Comparison of ENCODE assay signal across 29 cellular contexts in the genomic region with DNA sequence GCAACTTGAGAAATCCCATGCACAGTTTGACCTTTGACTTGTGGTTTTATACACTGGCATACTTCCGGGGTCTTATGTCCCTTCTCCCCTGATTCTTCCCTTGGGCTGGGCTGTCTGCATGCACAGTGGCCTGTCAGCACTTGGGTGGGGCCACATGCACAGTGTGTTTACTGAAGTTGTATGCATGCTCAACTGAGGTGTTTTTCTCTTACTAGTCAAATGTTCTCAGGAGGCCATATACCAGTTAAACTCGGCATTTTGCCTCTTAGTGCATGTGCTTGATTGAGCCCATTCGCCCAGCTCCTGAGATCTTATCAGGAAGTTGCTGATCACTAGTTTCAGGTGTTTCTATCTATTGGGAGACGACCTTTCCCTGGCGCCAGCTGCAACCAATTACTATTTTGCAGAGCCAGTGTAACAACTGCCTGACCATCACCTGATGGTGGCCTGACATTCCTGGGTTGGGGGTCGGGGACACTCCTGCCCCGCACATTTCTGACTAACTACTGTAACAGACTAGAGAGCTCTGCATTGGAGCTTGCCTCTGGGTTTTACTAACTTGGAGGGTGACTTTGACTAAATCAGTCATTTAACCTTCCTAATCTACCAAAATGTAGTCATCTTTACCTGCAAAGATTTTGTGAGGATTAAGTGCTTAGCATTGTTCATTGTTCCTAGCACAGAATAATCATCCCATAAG. TPM values are rescaled to one million over a fixed set of nuclear protein-coding genes. Genes with fewer than 3 reads are reported as not detected.
DNase-seq lines count a peak whose midpoint lies in the region; ATAC-seq and TF ChIP-seq lines count a peak whose summit lies in the region.
"Had no signal": no experiment of that assay in that cellular context is flagged by ENCODE, and none has a peak within 500 bp of the region (broad histone marks: within the 10 kb centered on the region; RNA-seq: fewer than 3 reads in every experiment).

No MANE protein-coding gene starts in this region.

- H3K9ac ChIP-seq in MM.1S (ENCODE audit: low read length) (no peak overlapping the region), endodermal cell (ENCODE audit: extremely low read depth, low read length, poor library complexity, severe bottlenecking) (no peak overlapping the region)

- H3K9me3 Mint-ChIP-seq in GM23338 (no peaks in the 10 kb centered on the region), endodermal cell (no peaks in the 10 kb centered on the region), progenitor cell of endocrine pancreas (ENCODE audit: low read depth) (no peaks in the 10 kb centered on the region)
- H3K9me3 Mint-ChIP-seq: CD8-positive, alpha-beta memory T cell; effector memory CD8-positive, alpha-beta T cell had no signal

- 75 to 79% methylated on average over 6 to 7 of the region's 7 CpGs for WGBS in endodermal cell (ENCODE audit: insufficient coverage in 1 of 2, insufficient read length in 1 of 2), 2 experiments

- no peak overlapping the region for H3K4me3 Mint-ChIP-seq in GM23338
- H3K4me3 Mint-ChIP-seq in endodermal cell, result peak overlapping the region; percentile 7
- H3K4me3 Mint-ChIP-seq in progenitor cell of endocrine pancreas (ENCODE audit: low read depth), result no peak overlapping the region
- H3K4me3 Mint-ChIP-seq: activated CD8-positive, alpha-beta T cell treated with anti-CD3 and anti-CD28 coated beads, Interleukin-2, amount 10 ng/mL, durations not matched to agents 7 days and 5 days; brain; CD8-positive, alpha-beta memory T cell; effector memory CD8-positive, alpha-beta T cell had no signal

- intact Hi-C loops in sciatic nerve (cut with DNase I), result no loop called here

- peak; percentile 88 for ATAC-seq in GM23338
- no peak for ATAC-seq in sciatic nerve
- ATAC-seq: activated CD8-positive, alpha-beta T cell treated with anti-CD3 and anti-CD28 coated beads, Interleukin-2, amount 10 ng/mL, durations not matched to agents 7 days and 5 days; effector memory CD8-positive, alpha-beta T cell; esophagus mucosa; Right ventricle myocardium inferior had no signal

- H2AFZ ChIP-seq in GM23338 (peak overlapping the region; percentile 4), MM.1S (ENCODE audit: low read length) (peak overlapping the region; percentile 9)

- H3K27ac ChIP-seq in GM23338 (ENCODE audit: low read depth), result peak overlapping the region; percentile 76; the same call in 1 of the 2 replicates
- H3K27ac ChIP-seq in MM.1S (ENCODE audit: low read length), result no peak overlapping the region
- no peak overlapping the region for H3K27ac ChIP-seq in endodermal cell (ENCODE audit: low read depth, low read length)
- H3K27ac ChIP-seq: adrenal gland had no signal

- no peaks in the 10 kb centered on the region for H4K20me1 ChIP-seq in GM23338 (replicated peaks; ENCODE audit: insufficient read depth)
- no peaks in the 10 kb centered on the region for H4K20me1 ChIP-seq in MM.1S (ENCODE audit: insufficient read depth, low read length)

- H3K36me3 ChIP-seq in GM23338 (ENCODE audit: insufficient read depth) (no peaks in the 10 kb centered on the region), MM.1S (replicated peaks; ENCODE audit: insufficient read depth, low read length) (no peaks in the 10 kb centered on the region), endodermal cell (ENCODE audit: control insufficient read depth, insufficient read depth, low read length) (no peaks in the 10 kb centered on the region), BE2C (no peaks in the 10 kb centered on the region)
- H3K36me3 ChIP-seq: adrenal gland, tibial nerve had no signal

- H3K27ac Mint-ChIP-seq in GM23338 (peak overlapping the region; percentile 44), endodermal cell (peak overlapping the region; percentile 53), progenitor cell of endocrine pancreas (peak overlapping the region; percentile 36)
- H3K27ac Mint-ChIP-seq: activated CD8-positive, alpha-beta T cell treated with anti-CD3 and anti-CD28 coated beads, Interleukin-2, amount 10 ng/mL, durations not matched to agents 7 days and 5 days; brain; CD8-positive, alpha-beta memory T cell had no signal

- H3K27me3 ChIP-seq in GM23338 (ENCODE audit: insufficient read depth) (no peaks in the 10 kb centered on the region), MM.1S (replicated peaks; ENCODE audit: insufficient read depth, low read length) (no peaks in the 10 kb centered on the region), endodermal cell (ENCODE audit: control insufficient read depth, insufficient read depth, low read length, poor library complexity, severe bottlenecking) (peaks cover 33% of the 10 kb centered on the region), BE2C (no peaks in the 10 kb centered on the region)
- H3K27me3 ChIP-seq: adrenal gland, tibial nerve had no signal

- H3K9me3 ChIP-seq in MM.1S (replicated peaks; ENCODE audit: insufficient read depth, low read length) (no peaks in the 10 kb centered on the region), endodermal cell (ENCODE audit: control insufficient read depth, low read length) (no peaks in the 10 kb centered on the region), BE2C (no peaks in the 10 kb centered on the region)
- H3K9me3 ChIP-seq: adrenal gland, tibial nerve had no signal

- H3K27me3 Mint-ChIP-seq in GM23338 (ENCODE audit: insufficient read depth, low read depth, poor library complexity) (peaks cover 6% of the 10 kb centered on the region), endodermal cell (ENCODE audit: insufficient read depth) (peaks cover 18% of the 10 kb centered on the region), progenitor cell of endocrine pancreas (no peaks in the 10 kb centered on the region)
- H3K27me3 Mint-ChIP-seq: brain; effector memory CD8-positive, alpha-beta T cell had no signal

- peak overlapping the region; percentile 7; the same call in 1 of the 2 replicates for H3K4me2 ChIP-seq in GM23338
- peak overlapping the region; percentile 10; the same call in 1 of the 2 replicates for H3K4me2 ChIP-seq in MM.1S (ENCODE audit: low read depth, low read length)

- peak; percentile 73 for DNase-seq in GM23338 (ENCODE audit: low spot score)
- DNase-seq in MM.1S, result peak; percentile 23
- DNase-seq in endodermal cell, result peak; percentile 92
- DNase-seq in progenitor cell of endocrine pancreas (ENCODE audit: low spot score, unreplicated experiment), result no peak
- DNase-seq in MV-4-11 (lab: John Stamatoyannopoulos, UW), result no peak
- DNase-seq in sciatic nerve (ENCODE audit: low spot score), result no peak
- no peak for DNase-seq in BE2C
- no peak for DNase-seq in foreskin fibroblast
- DNase-seq: activated CD4-positive, CD25-positive, alpha-beta regulatory T cell; activated CD8-positive, alpha-beta T cell treated with anti-CD3 and anti-CD28 coated beads, Interleukin-2, amount 10 ng/mL, durations not matched to agents 7 days and 5 days; activated naive CD4-positive, alpha-beta T cell treated with Interleukin-2 at 50 U/mL for 16 hours; activated T-cell treated with anti-CD3 and anti-CD28 coated beads for 4 hours; adrenal gland; CD8-positive, alpha-beta memory T cell; DMS53; effector memory CD8-positive, alpha-beta T cell; hypothalamus; NCI-H1105; NCI-H2029 treated with DMSO at 0.1 percent for 48 hours; NCI-H226; NCI-H82; posterior cingulate gyrus; stimulated activated CD8-positive, alpha-beta memory T cell treated with anti-CD3 and anti-CD28 coated beads, Interleukin-4, amount 100 ng/mL, for 48 hours; T1000 had no signal

- H3K4me1 Mint-ChIP-seq in GM23338, result peaks cover 13% of the 10 kb centered on the region; the same call in 2 of the 3 replicates
- H3K4me1 Mint-ChIP-seq in endodermal cell, result peaks cover 19% of the 10 kb centered on the region
- H3K4me1 Mint-ChIP-seq in progenitor cell of endocrine pancreas (ENCODE audit: low read depth), result peaks cover 12% of the 10 kb centered on the region
- H3K4me1 Mint-ChIP-seq: brain; CD8-positive, alpha-beta memory T cell had no signal

- H3F3A ChIP-seq in GM23338 (replicated peaks; ENCODE audit: low read depth), result no peaks in the 10 kb centered on the region
- no peaks in the 10 kb centered on the region for H3F3A ChIP-seq in MM.1S (ENCODE audit: insufficient read depth, low read length)

- H3K4me1 ChIP-seq in GM23338 (ENCODE audit: insufficient read depth), result peaks cover 20% of the 10 kb centered on the region
- peaks cover 9% of the 10 kb centered on the region for H3K4me1 ChIP-seq in MM.1S (ENCODE audit: low read length)
- peaks cover 7% of the 10 kb centered on the region for H3K4me1 ChIP-seq in endodermal cell (ENCODE audit: control insufficient read depth, insufficient read depth, low read length)
- no peaks in the 10 kb centered on the region for H3K4me1 ChIP-seq in BE2C
- H3K4me1 ChIP-seq: adrenal gland, tibial nerve had no signal

- TF ChIP-seq CTCF in GM23338 (conservative IDR thresholded peaks at IDR 0.05; ENCODE audit: low read depth in 2 of 2) (no peak), MM.1S (IDR thresholded peaks at IDR 0.05; ENCODE audit: low read length) (no peak), endodermal cell (conservative IDR thresholded peaks at IDR 0.05) (no peak), progenitor cell of endocrine pancreas (IDR thresholded peaks at IDR 0.05; ENCODE audit: unreplicated experiment) (no peak), BE2C (IDR thresholded peaks at IDR 0.05; ENCODE audit: low read depth, low read length) (no peak), foreskin fibroblast (IDR thresholded peaks at IDR 0.05; ENCODE audit: low read depth, low read length) (no peak)

- H3K4me3 ChIP-seq in GM23338 (no peak overlapping the region), MM.1S (ENCODE audit: low read length) (no peak overlapping the region), endodermal cell (ENCODE audit: low read length) (no peak overlapping the region), BE2C (ENCODE audit: low read depth, low read length) (no peak overlapping the region), foreskin fibroblast (ENCODE audit: low read depth in 1 of 2, low read length in 2 of 2) (no peak overlapping the region)
- H3K4me3 ChIP-seq: adrenal gland, tibial nerve had no signal

- H3K79me2 ChIP-seq in GM23338 (replicated peaks; ENCODE audit: insufficient read depth) (no peaks in the 10 kb centered on the region), MM.1S (ENCODE audit: low read length) (no peaks in the 10 kb centered on the region)

- no peaks in the 10 kb centered on the region for H3K36me3 Mint-ChIP-seq in GM23338 (ENCODE audit: low read depth)
- no peaks in the 10 kb centered on the region for H3K36me3 Mint-ChIP-seq in endodermal cell (ENCODE audit: low read depth)
- no peaks in the 10 kb centered on the region for H3K36me3 Mint-ChIP-seq in progenitor cell of endocrine pancreas (ENCODE audit: insufficient read depth)
- H3K36me3 Mint-ChIP-seq: brain; CD8-positive, alpha-beta memory T cell had no signal

- H3K9me2 ChIP-seq in GM23338 (ENCODE audit: insufficient read depth), result no peaks in the 10 kb centered on the region; the same call in 1 of the 2 replicates
- no peaks in the 10 kb centered on the region for H3K9me2 ChIP-seq in MM.1S (replicated peaks; ENCODE audit: insufficient read depth, low read length)

RNA-seq across cellular contexts. Expression of a gene that starts 37.4 kb away (rescaled TPM):
- 6.1 and 10.6 TPM in 2 replicates for total RNA-seq in GM23338 (2014; rRNA removed; shearing (Covaris generic))
- 1.5 and 2.2 TPM in 2 replicates for polyA plus RNA-seq in GM23338 (2016; fragmentation: Nextera tagmentation; extraction: Ambion mirVana)
- total RNA-seq in endodermal cell (1 to 10 TPM in 1 of 2 donors, under 1 TPM in 1; 0.31 to 4.0 TPM), progenitor cell of endocrine pancreas (2.3 and 2.6 TPM in 2 replicates), sciatic nerve (3.6 TPM)
- polyA plus RNA-seq in endodermal cell (2013, experiment 1 of 2), result 0.36 TPM
- polyA plus RNA-seq in endodermal cell (2013, experiment 2 of 2), result 1.2 TPM
- not detected for polyA plus RNA-seq in BE2C (2012; ENCODE audit: insufficient read depth, insufficient read length, low read depth)
- polyA plus RNA-seq: neural cell had no signal

Comparison
In these comparisons a context has a peak if more than half of its experiments do, and no peak if none do; other contexts are left out.
1. DNase-seq: peak in GM23338 (single experiment), MM.1S (single experiment) and endodermal cell (single experiment); none in progenitor cell of endocrine pancreas (single experiment), MV-4-11 (single experiment), sciatic nerve (single experiment), BE2C (single experiment) and foreskin fibroblast (0 of 2).
2. Peak in every context shown above with its lines, with median percentiles within 50 percentile points of each other: H3K27ac Mint-ChIP-seq.